Comparison of ENCODE assay signal across 24 cellular contexts in the genomic region with DNA sequence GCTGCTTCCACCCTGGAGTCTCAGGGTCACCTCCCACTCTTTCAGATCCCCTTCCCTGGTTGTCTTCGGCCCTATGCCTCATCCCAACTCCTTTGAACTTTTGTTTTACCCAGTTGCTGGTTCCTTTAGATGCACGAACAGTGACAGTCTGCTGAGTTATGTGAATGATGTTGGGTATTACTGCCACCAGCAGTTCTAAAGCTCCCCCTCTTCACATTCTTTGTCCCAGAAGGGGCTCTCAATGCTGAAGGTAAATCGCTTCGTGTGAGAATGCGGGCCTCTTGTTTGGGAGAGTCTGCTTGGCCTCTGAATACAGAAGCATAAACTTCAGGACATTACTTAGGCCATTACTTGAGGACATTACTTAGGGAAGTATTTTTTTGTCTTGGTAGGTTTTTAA.
"Had no signal": no experiment of that assay in that cellular context is flagged by ENCODE, and none has a peak within 500 bp of the region (broad histone marks: within the 10 kb centered on the region; RNA-seq: fewer than 3 reads in every experiment).

No MANE protein-coding gene starts in this region.

- H3K27me3 ChIP-seq: cardiac muscle cell, hepatocyte, neutrophil, tibial artery, vagina had no signal

- H3K4me3 Mint-ChIP-seq: activated CD4-positive, alpha-beta memory T cell treated with anti-CD3 and anti-CD28 coated beads, Interleukin-2, amount 10 ng/mL, durations not matched to agents 7 days and 5 days; activated CD8-positive, alpha-beta memory T cell treated with anti-CD3 and anti-CD28 coated beads, Interleukin-2, amount 10 ng/mL, durations not matched to agents 7 days and 5 days; activated naive CD8-positive, alpha-beta T cell treated with anti-CD3 and anti-CD28 coated beads for 36 hours; dendritic cell treated with granulocyte-macrophage colony-stimulating factor and Interleukin-4, amounts not matched to agents 40 ng/mL and 50 ng/mL, for 4 days; effector memory CD8-positive, alpha-beta T cell; T-helper 2 cell treated with Interferon-gamma antibody and Interleukin-4, amounts not matched to agents 5 μg/mL and 100 μg/mL, for 36 hours had no signal

- H3K9me3 Mint-ChIP-seq: activated naive CD8-positive, alpha-beta T cell treated with anti-CD3 and anti-CD28 coated beads for 36 hours; dendritic cell treated with granulocyte-macrophage colony-stimulating factor and Interleukin-4, amounts not matched to agents 40 ng/mL and 50 ng/mL, for 4 days; T-helper 2 cell treated with Interferon-gamma antibody and Interleukin-4, amounts not matched to agents 5 μg/mL and 100 μg/mL, for 36 hours had no signal

- H3K4me1 Mint-ChIP-seq: activated CD4-positive, alpha-beta memory T cell treated with anti-CD3 and anti-CD28 coated beads, Interleukin-2, amount 10 ng/mL, durations not matched to agents 7 days and 5 days; activated CD8-positive, alpha-beta memory T cell treated with anti-CD3 and anti-CD28 coated beads, Interleukin-2, amount 10 ng/mL, durations not matched to agents 7 days and 5 days; activated naive CD8-positive, alpha-beta T cell treated with anti-CD3 and anti-CD28 coated beads for 36 hours had no signal

- H3K36me3 ChIP-seq: cardiac muscle cell, lower lobe of right lung, neutrophil, tibial artery, vagina had no signal

- H2AFZ ChIP-seq: hepatocyte, parathyroid adenoma had no signal

- DNase-seq: activated CD4-positive, alpha-beta memory T cell treated with anti-CD3 and anti-CD28 coated beads, Interleukin-2, amount 10 ng/mL, durations not matched to agents 7 days and 5 days; activated CD4-positive, alpha-beta T cell treated with anti-CD3 and anti-CD28 coated beads for 48 hours; activated CD4-positive, CD25-positive, alpha-beta regulatory T cell; activated CD8-positive, alpha-beta memory T cell treated with anti-CD3 and anti-CD28 coated beads, Interleukin-2, amount 10 ng/mL, durations not matched to agents 7 days and 5 days; activated naive CD4-positive, alpha-beta T cell; activated naive CD8-positive, alpha-beta T cell treated with anti-CD3 and anti-CD28 coated beads for 36 hours; amniotic stem cell; effector memory CD8-positive, alpha-beta T cell; left colon; lower lobe of right lung; midbrain; retina; stimulated activated CD4-positive, alpha-beta T cell treated with anti-CD3 and anti-CD28 coated beads, Interleukin-12 subunit alpha, Interleukin-12 subunit beta, amount 100 ng/mL, for 4 hours; stimulated activated CD4-positive, alpha-beta T cell treated with anti-CD3 and anti-CD28 coated beads, Interleukin-1b, Interleukin-23, amount 100 ng/mL, for 48 hours; stimulated activated CD8-positive, alpha-beta memory T cell treated with anti-CD3 and anti-CD28 coated beads, Interleukin-4, amount 100 ng/mL, for 48 hours; stimulated activated naive CD4-positive, alpha-beta T cell; tibial artery had no signal

- H3K79me2 ChIP-seq: hepatocyte, parathyroid adenoma had no signal

- ATAC-seq: activated CD8-positive, alpha-beta memory T cell treated with anti-CD3 and anti-CD28 coated beads, Interleukin-2, amount 10 ng/mL, durations not matched to agents 7 days and 5 days; effector memory CD8-positive, alpha-beta T cell; left colon; lower lobe of right lung had no signal

- H3K4me1 ChIP-seq: lower lobe of right lung, tibial artery, vagina had no signal

- H3K27me3 Mint-ChIP-seq: activated CD4-positive, alpha-beta memory T cell treated with anti-CD3 and anti-CD28 coated beads, Interleukin-2, amount 10 ng/mL, durations not matched to agents 7 days and 5 days; activated CD8-positive, alpha-beta memory T cell treated with anti-CD3 and anti-CD28 coated beads, Interleukin-2, amount 10 ng/mL, durations not matched to agents 7 days and 5 days; activated naive CD8-positive, alpha-beta T cell treated with anti-CD3 and anti-CD28 coated beads for 36 hours; dendritic cell treated with granulocyte-macrophage colony-stimulating factor and Interleukin-4, amounts not matched to agents 40 ng/mL and 50 ng/mL, for 4 days; effector memory CD8-positive, alpha-beta T cell had no signal

- H3K36me3 Mint-ChIP-seq: activated CD8-positive, alpha-beta memory T cell treated with anti-CD3 and anti-CD28 coated beads, Interleukin-2, amount 10 ng/mL, durations not matched to agents 7 days and 5 days; activated naive CD8-positive, alpha-beta T cell treated with anti-CD3 and anti-CD28 coated beads for 36 hours had no signal

- H3K27ac Mint-ChIP-seq: activated CD4-positive, alpha-beta memory T cell treated with anti-CD3 and anti-CD28 coated beads, Interleukin-2, amount 10 ng/mL, durations not matched to agents 7 days and 5 days; activated CD8-positive, alpha-beta memory T cell treated with anti-CD3 and anti-CD28 coated beads, Interleukin-2, amount 10 ng/mL, durations not matched to agents 7 days and 5 days; activated naive CD8-positive, alpha-beta T cell treated with anti-CD3 and anti-CD28 coated beads for 36 hours; dendritic cell treated with granulocyte-macrophage colony-stimulating factor and Interleukin-4, amounts not matched to agents 40 ng/mL and 50 ng/mL, for 4 days; effector memory CD8-positive, alpha-beta T cell; T-helper 2 cell treated with Interferon-gamma antibody and Interleukin-4, amounts not matched to agents 5 μg/mL and 100 μg/mL, for 36 hours had no signal

- H3K27ac ChIP-seq: cardiac muscle cell, hepatocyte, lower lobe of right lung, neutrophil, parathyroid adenoma, tibial artery, vagina had no signal

- H3K4me3 ChIP-seq: cardiac muscle cell, hepatocyte, lower lobe of right lung, tibial artery, vagina had no signal

- H3K9me3 ChIP-seq: lower lobe of right lung, neutrophil, tibial artery, vagina had no signal

- H3K9ac ChIP-seq: parathyroid adenoma had no signal

- H3K4me2 ChIP-seq: hepatocyte had no signal
